Comparison of ENCODE assay signal across 28 cellular contexts in the genomic region with DNA sequence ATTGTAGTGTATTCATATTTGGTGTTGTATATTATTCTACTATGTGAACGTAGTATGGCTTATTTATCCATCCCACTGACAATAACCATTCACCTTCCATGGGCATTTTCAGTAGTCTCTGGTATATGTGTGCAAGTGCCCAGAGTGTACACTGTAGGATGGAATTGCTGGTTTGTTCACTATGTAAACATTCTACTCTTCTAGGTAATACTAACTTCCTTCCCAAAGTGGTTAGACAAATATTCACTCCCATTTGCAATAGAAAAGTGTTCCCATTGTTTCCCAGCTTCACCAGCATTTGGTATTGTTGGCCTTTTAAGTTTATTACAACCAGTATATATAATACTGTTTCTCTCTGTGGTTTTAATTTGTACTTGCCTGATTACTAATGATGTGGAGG.
"Had no signal": no experiment of that assay in that cellular context is flagged by ENCODE, and none has a peak within 500 bp of the region (broad histone marks: within the 10 kb centered on the region; RNA-seq: fewer than 3 reads in every experiment).

No MANE protein-coding gene starts in this region.

- ATAC-seq: stimulated activated effector memory CD8-positive, alpha-beta T cell treated with anti-CD3 and anti-CD28 coated beads, Interleukin-12 subunit alpha, Interleukin-12 subunit beta, amount 100 ng/mL, for 72 hours; stimulated activated memory B cell treated with anti-CD40 and anti-IgM and Interleukin-4, amounts not matched to agents 10 μg/mL and 1 μg/mL and 100 μg/mL, for 72 hours; stimulated activated naive B cell treated with anti-CD40 and anti-IgM and Interleukin-4, amounts not matched to agents 10 μg/mL and 1 μg/mL and 100 μg/mL, for 72 hours; stimulated activated naive CD8-positive, alpha-beta T cell treated with anti-CD3 and anti-CD28 coated beads, Interleukin-15, amount 100 ng/mL, for 72 hours; stimulated activated naive CD8-positive, alpha-beta T cell treated with anti-CD3 and anti-CD28 coated beads, Interleukin-15, Interleukin-2, amounts not matched to agents 100 U/mL and 50 U/mL, for 24 hours; upper lobe of right lung had no signal

- H3K4me3 ChIP-seq: stomach, suprapubic skin, testis, thoracic aorta, thyroid gland, tibial artery, tibial nerve, transverse colon, upper lobe of left lung, upper lobe of right lung, uterus, vagina had no signal

- DNase-seq: stimulated activated CD4-positive, alpha-beta T cell treated with anti-CD3 and anti-CD28 coated beads, Interleukin-2, amount 100 ng/mL, for 48 hours; stimulated activated CD4-positive, alpha-beta T cell treated with anti-CD3 and anti-CD28 coated beads, Interleukin-4, amount 100 ng/mL, for 1 hour; stimulated activated CD4-positive, alpha-beta T cell treated with anti-CD3 and anti-CD28 coated beads, Interleukin-4, amount 100 ng/mL, for 24 hours; stimulated activated CD4-positive, alpha-beta T cell treated with anti-CD3 and anti-CD28 coated beads, Interleukin-4, amount 100 ng/mL, for 4 hours; stimulated activated CD8-positive, alpha-beta memory T cell treated with anti-CD3 and anti-CD28 coated beads, Interleukin-4, amount 100 ng/mL, for 48 hours; stimulated activated naive B cell treated with anti-CD40 and anti-IgM and Interleukin-4, amounts not matched to agents 10 μg/mL and 1 μg/mL and 100 μg/mL, for 72 hours; stimulated activated naive CD4-positive, alpha-beta T cell; stimulated activated naive CD4-positive, alpha-beta T cell treated with Interleukin-2 at 50 U/mL for 16 hours; stimulated activated naive CD8-positive, alpha-beta T cell treated with anti-CD3 and anti-CD28 coated beads, Interleukin-15, amount 100 ng/mL, for 72 hours; stimulated activated naive CD8-positive, alpha-beta T cell treated with anti-CD3 and anti-CD28 coated beads, Interleukin-15, Interleukin-2, amounts not matched to agents 100 U/mL and 50 U/mL, for 24 hours; stomach; substantia nigra; testis; thyroid gland; tibial artery; transverse colon; trophoblast cell; upper lobe of left lung; upper lobe of right lung; uterus had no signal

- H3K9me3 ChIP-seq: suprapubic skin, testis, thoracic aorta, thyroid gland, tibial artery, transverse colon, upper lobe of left lung, upper lobe of right lung, uterus, vagina had no signal

- H3K4me1 ChIP-seq: stomach, suprapubic skin, testis, thyroid gland, tibial artery, upper lobe of left lung, upper lobe of right lung, uterus, vagina had no signal

- H3K36me3 Mint-ChIP-seq: stimulated activated effector memory CD8-positive, alpha-beta T cell treated with anti-CD3 and anti-CD28 coated beads, Interleukin-12 subunit alpha, Interleukin-12 subunit beta, amount 100 ng/mL, for 72 hours; stimulated activated memory B cell treated with anti-CD40 and anti-IgM and Interleukin-4, amounts not matched to agents 10 μg/mL and 1 μg/mL and 100 μg/mL, for 72 hours; stimulated activated naive B cell treated with anti-CD40 and anti-IgM and Interleukin-4, amounts not matched to agents 10 μg/mL and 1 μg/mL and 100 μg/mL, for 72 hours had no signal

- H3K36me3 ChIP-seq: stomach, suprapubic skin, thoracic aorta, thyroid gland, tibial artery, tibial nerve, transverse colon, upper lobe of left lung, upper lobe of right lung, uterus, vagina had no signal

- H3K27me3 ChIP-seq: stomach, suprapubic skin, testis, thyroid gland, tibial artery, tibial nerve, transverse colon, upper lobe of left lung, upper lobe of right lung, uterus, vagina had no signal

- H3K4me3 Mint-ChIP-seq: stimulated activated effector memory CD8-positive, alpha-beta T cell treated with anti-CD3 and anti-CD28 coated beads, Interleukin-12 subunit alpha, Interleukin-12 subunit beta, amount 100 ng/mL, for 72 hours; stimulated activated memory B cell treated with anti-CD40 and anti-IgM and Interleukin-4, amounts not matched to agents 10 μg/mL and 1 μg/mL and 100 μg/mL, for 72 hours; stimulated activated naive B cell treated with anti-CD40 and anti-IgM and Interleukin-4, amounts not matched to agents 10 μg/mL and 1 μg/mL and 100 μg/mL, for 72 hours; stimulated activated naive CD8-positive, alpha-beta T cell treated with anti-CD3 and anti-CD28 coated beads, Interleukin-15, amount 100 ng/mL, for 72 hours; stimulated activated naive CD8-positive, alpha-beta T cell treated with anti-CD3 and anti-CD28 coated beads, Interleukin-15, Interleukin-2, amounts not matched to agents 100 ng/mL and 50 ng/mL, for 24 hours; type B pancreatic cell had no signal

- H3K9me3 Mint-ChIP-seq: stimulated activated effector memory CD8-positive, alpha-beta T cell treated with anti-CD3 and anti-CD28 coated beads, Interleukin-12 subunit alpha, Interleukin-12 subunit beta, amount 100 ng/mL, for 72 hours; stimulated activated memory B cell treated with anti-CD40 and anti-IgM and Interleukin-4, amounts not matched to agents 10 μg/mL and 1 μg/mL and 100 μg/mL, for 72 hours; stimulated activated naive CD8-positive, alpha-beta T cell treated with anti-CD3 and anti-CD28 coated beads, Interleukin-15, amount 100 ng/mL, for 72 hours; stimulated activated naive CD8-positive, alpha-beta T cell treated with anti-CD3 and anti-CD28 coated beads, Interleukin-15, Interleukin-2, amounts not matched to agents 100 ng/mL and 50 ng/mL, for 24 hours had no signal

- H3K27ac ChIP-seq: stomach, suprapubic skin, testis, thoracic aorta, thyroid gland, tibial artery, tibial nerve, transverse colon, upper lobe of left lung, upper lobe of right lung, uterus, vagina had no signal

- H3K4me1 Mint-ChIP-seq: stimulated activated effector memory CD8-positive, alpha-beta T cell treated with anti-CD3 and anti-CD28 coated beads, Interleukin-12 subunit alpha, Interleukin-12 subunit beta, amount 100 ng/mL, for 72 hours; stimulated activated memory B cell treated with anti-CD40 and anti-IgM and Interleukin-4, amounts not matched to agents 10 μg/mL and 1 μg/mL and 100 μg/mL, for 72 hours; stimulated activated naive B cell treated with anti-CD40 and anti-IgM and Interleukin-4, amounts not matched to agents 10 μg/mL and 1 μg/mL and 100 μg/mL, for 72 hours; stimulated activated naive CD8-positive, alpha-beta T cell treated with anti-CD3 and anti-CD28 coated beads, Interleukin-15, amount 100 ng/mL, for 72 hours had no signal

- H3K27ac Mint-ChIP-seq: stimulated activated effector memory CD8-positive, alpha-beta T cell treated with anti-CD3 and anti-CD28 coated beads, Interleukin-12 subunit alpha, Interleukin-12 subunit beta, amount 100 ng/mL, for 72 hours; stimulated activated memory B cell treated with anti-CD40 and anti-IgM and Interleukin-4, amounts not matched to agents 10 μg/mL and 1 μg/mL and 100 μg/mL, for 72 hours; stimulated activated naive B cell treated with anti-CD40 and anti-IgM and Interleukin-4, amounts not matched to agents 10 μg/mL and 1 μg/mL and 100 μg/mL, for 72 hours; stimulated activated naive CD8-positive, alpha-beta T cell treated with anti-CD3 and anti-CD28 coated beads, Interleukin-15, amount 100 ng/mL, for 72 hours; stimulated activated naive CD8-positive, alpha-beta T cell treated with anti-CD3 and anti-CD28 coated beads, Interleukin-15, Interleukin-2, amounts not matched to agents 100 ng/mL and 50 ng/mL, for 24 hours; type B pancreatic cell had no signal
